In the genomic region with DNA sequence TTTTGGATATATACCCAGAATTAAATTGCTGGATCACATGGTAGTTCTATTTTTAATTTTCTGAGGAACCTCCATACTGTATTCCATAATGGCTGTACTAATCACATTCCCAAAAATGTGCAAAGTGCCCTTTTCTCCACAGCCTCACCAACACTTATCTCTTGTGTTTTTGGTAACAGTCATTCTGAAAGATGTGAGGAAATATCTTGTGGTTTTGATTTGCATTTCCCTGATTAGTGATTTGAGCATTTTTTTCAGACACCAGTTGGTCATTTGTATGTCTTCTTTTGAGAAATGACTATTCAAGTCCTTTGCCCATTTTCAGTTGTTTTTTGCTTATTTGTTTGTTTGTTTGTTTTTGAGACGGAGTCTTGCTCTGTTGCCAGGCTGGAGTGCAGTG, we compare ENCODE assay signal across 7 cellular contexts.
DNase-seq lines count a peak whose midpoint lies in the region; ATAC-seq, FAIRE-seq and TF ChIP-seq lines count a peak whose summit lies in the region.
"Not testable (repeated sequence)": the region's sequence is repeated elsewhere in the genome, so short reads cannot be mapped to it uniquely, and the experiment has no call there.

No MANE protein-coding gene starts in this region.

- peaks cover 5 to 23% (median 15%) of the 10 kb centered on the region in 11 experiments; a peak in 20 of 22 replicates for H3K9me3 ChIP-seq in BLaER1 treated with 17β-estradiol and CSF1 and Interleukin-3, amounts not matched to agents 10 nM and 100 nM (replicated peaks in 1 of 11)
- not testable (repeated sequence) for H3K9me3 ChIP-seq in OCI-LY3 (ENCODE audit: insufficient read depth, low read length); GM12878 (replicated peaks; ENCODE audit: control insufficient read depth, insufficient read depth, low read length)

- H3K27me3 ChIP-seq in BLaER1 treated with 17β-estradiol and CSF1 and Interleukin-3, amounts not matched to agents 10 nM and 100 nM; KMS-11 (ENCODE audit: insufficient read depth, low read depth); GM12878 (replicated peaks in 1 of 2; ENCODE audit: control insufficient read depth in 2 of 2, insufficient read depth in 2 of 2, low read length in 1 of 2): not testable (repeated sequence)
- peaks cover 65% of the 10 kb centered on the region for H3K27me3 ChIP-seq in OCI-LY3 (ENCODE audit: low read depth, low read length)

- peaks cover 23 to 33% of the 10 kb centered on the region in 2 donors for H3K36me3 Mint-ChIP-seq in activated naive CD4-positive, alpha-beta T cell treated with anti-CD3 and anti-CD28 coated beads, Interleukin-2, amount 50 U/mL, for 72 hours

- not testable (repeated sequence) for TF ChIP-seq CTCF in KMS-11 (conservative IDR thresholded peaks at IDR 0.05; ENCODE audit: low read depth, low read length); OCI-LY3 (IDR thresholded peaks at IDR 0.05; ENCODE audit: low read depth, low read length); GM12878 (IDR thresholded peaks at IDR 0.05 in 2 of 3, conservative IDR thresholded peaks at IDR 0.05 in 1 of 3; ENCODE audit: control insufficient read depth in 2 of 3, extremely low read depth in 1 of 3, insufficient read depth in 1 of 3, low read depth in 3 of 3, low read length in 3 of 3)

- H4K20me1 ChIP-seq in BLaER1 treated with 17β-estradiol and CSF1 and Interleukin-3, amounts not matched to agents 10 nM and 100 nM; KMS-11 (ENCODE audit: insufficient read depth); OCI-LY3 (ENCODE audit: insufficient read depth, low read length); GM12878 (ENCODE audit: control insufficient read depth, insufficient read depth): not testable (repeated sequence)

- not testable (repeated sequence) for TF ChIP-seq EP300 in GM12878 (IDR thresholded peaks at IDR 0.05; ENCODE audit: borderline replicate concordance in 1 of 2, control insufficient read depth in 1 of 2, low read depth in 2 of 2, low read length in 2 of 2)

- not testable (repeated sequence) for TF ChIP-seq RAD21 in GM12878 (IDR thresholded peaks at IDR 0.05; ENCODE audit: insufficient read depth, low read depth, low read length)

- POLR2A ChIA-PET in GM12878 (lab: Charles Lee) = not testable (repeated sequence)

- intact Hi-C loops in GM12878 (cut with micrococcal nuclease; ENCODE audit: unreplicated experiment) = not testable (repeated sequence)

- WGBS in GM12878 (ENCODE audit: insufficient coverage, insufficient replicate concordance, low lambda C conversion rate, missing lambda C conversion rate) = 6% methylated on average over 1 of the region's 1 CpG

- RAD21 ChIA-PET in GM12878 (lab: Charles Lee; ENCODE audit: unreplicated experiment) = not testable (repeated sequence)

- ATAC-seq in GM21723 (IDR thresholded peaks at IDR 0.05; ENCODE audit: unreplicated experiment) = peak; percentile 48
- ATAC-seq in activated naive CD4-positive, alpha-beta T cell treated with anti-CD3 and anti-CD28 coated beads, Interleukin-2, amount 50 U/mL, for 72 hours = peak; percentile 66
- ATAC-seq in GM12878 = peak; percentile 30; the same call in 2 of the 3 replicates

- in situ Hi-C loops in GM12878 (cut with MboI) = not testable (repeated sequence)

- H3K79me2 ChIP-seq in KMS-11 (ENCODE audit: insufficient read depth, low read depth); OCI-LY3 (ENCODE audit: low read length); GM12878 (ENCODE audit: control insufficient read depth, insufficient read depth, low read length): not testable (repeated sequence)

- FAIRE-seq in GM19239 (lab: Jason Lieb, UNC) = peak; percentile 31
- FAIRE-seq in GM12878 (lab: Jason Lieb, UNC) = not testable (repeated sequence)

- CTCF ChIA-PET in GM12878 (lab: Yijun Ruan, JAX) = not testable (repeated sequence)

- not testable (repeated sequence) for H3K27ac ChIP-seq in BLaER1 treated with 17β-estradiol and CSF1 and Interleukin-3, amounts not matched to agents 10 nM and 100 nM; OCI-LY3 (ENCODE audit: low read length); GM12878 (ENCODE audit: control insufficient read depth, insufficient read depth)
- H3K27ac ChIP-seq in KMS-11 = peak overlapping the region; percentile 32; the same call in 1 of the 2 replicates

- not testable (repeated sequence) for H3K36me3 ChIP-seq in BLaER1 treated with 17β-estradiol and CSF1 and Interleukin-3, amounts not matched to agents 10 nM and 100 nM; KMS-11 (ENCODE audit: insufficient read depth); OCI-LY3 (replicated peaks; ENCODE audit: low read depth, low read length); GM12878 (ENCODE audit: control insufficient read depth in 2 of 2, insufficient read depth in 2 of 2, low read length in 1 of 2)

- not testable (repeated sequence) for BruUV-seq in GM12878 (replicated peaks; lab: Mats Ljungman, UMichigan)

- H3K9me3 Mint-ChIP-seq in activated naive CD4-positive, alpha-beta T cell treated with anti-CD3 and anti-CD28 coated beads, Interleukin-2, amount 50 U/mL, for 72 hours = peaks cover 18 to 28% of the 10 kb centered on the region in 2 donors

- SMC1A ChIA-PET in GM12878 (lab: Charles Lee; ENCODE audit: uncharacterized antibody, unreplicated experiment) = not testable (repeated sequence)

- not testable (repeated sequence) for H3K27ac Mint-ChIP-seq in activated naive CD4-positive, alpha-beta T cell treated with anti-CD3 and anti-CD28 coated beads, Interleukin-2, amount 50 U/mL, for 72 hours

- H2AFZ ChIP-seq in KMS-11 (ENCODE audit: low read depth); OCI-LY3 (ENCODE audit: low read depth, low read length); GM12878 (ENCODE audit: control insufficient read depth, low read depth, low read length): not testable (repeated sequence)

- not testable (repeated sequence) for H3K4me3 ChIP-seq in BLaER1 treated with 17β-estradiol and CSF1 and Interleukin-3, amounts not matched to agents 10 nM and 100 nM; KMS-11 (IDR thresholded peaks at IDR 0.05; ENCODE audit: insufficient read depth, low read depth, low read length); OCI-LY3 (ENCODE audit: low read length); GM12878

- H3K4me2 ChIP-seq in BLaER1 treated with 17β-estradiol and CSF1 and Interleukin-3, amounts not matched to agents 10 nM and 100 nM = peak overlapping the region in 7 of 11 experiments; percentile 1 to 54 (median 14); a peak in 4 of 22 replicates
- H3K4me2 ChIP-seq in KMS-11 (peak overlapping the region; percentile 63), OCI-LY3 (ENCODE audit: low read length) (peak overlapping the region; percentile 27)
- H3K4me2 ChIP-seq in GM12878 (ENCODE audit: control insufficient read depth, insufficient read depth) = not testable (repeated sequence)

- DNase-seq in GM19239 (ENCODE audit: insufficient read length, low spot score); activated naive CD4-positive, alpha-beta T cell treated with anti-CD3 and anti-CD28 coated beads, Interleukin-2, amount 50 U/mL, for 72 hours (ENCODE audit: low spot score in 2 of 2): not testable (repeated sequence)
- peak; percentile 8 for DNase-seq in GM12878 (ENCODE audit: low read depth, low spot score)

- peaks cover 0 to 11% (median 3%) of the 10 kb centered on the region in 10 experiments; a peak in 10 of 20 replicates for H3K4me1 ChIP-seq in BLaER1 treated with 17β-estradiol and CSF1 and Interleukin-3, amounts not matched to agents 10 nM and 100 nM
- H3K4me1 ChIP-seq in KMS-11 (ENCODE audit: low read depth, poor library complexity, severe bottlenecking) (peaks cover 68% of the 10 kb centered on the region), OCI-LY3 (ENCODE audit: low read length) (peaks cover 30% of the 10 kb centered on the region)
- not testable (repeated sequence) for H3K4me1 ChIP-seq in GM12878 (ENCODE audit: control insufficient read depth, insufficient read depth, low read length)

- H3K9ac ChIP-seq in BLaER1 treated with 17β-estradiol and CSF1 and Interleukin-3, amounts not matched to agents 10 nM and 100 nM; KMS-11; OCI-LY3 (ENCODE audit: low read length); GM12878 (ENCODE audit: control insufficient read depth, insufficient read depth, low read length): not testable (repeated sequence)

- not testable (repeated sequence) for TF ChIP-seq POLR2A in GM12878 (IDR thresholded peaks at IDR 0.05; ENCODE audit: low read depth, low read length)

TF ChIP-seq in GM12878, 131 proteins besides CTCF, POLR2A, EP300 and RAD21:
- TF ChIP-seq IKZF2 (IDR thresholded peaks at IDR 0.05) (peak in 1 of 2 experiments; percentile 15; a peak in 1 of 4 replicates), CBFB (IDR thresholded peaks at IDR 0.05; ENCODE audit: low read depth) (0 out of 2 replicates have a peak, but pooled peaks have one; percentile 27), ETV6 (conservative IDR thresholded peaks at IDR 0.05 in 1 of 2, IDR thresholded peaks at IDR 0.05 in 1 of 2; ENCODE audit: borderline replicate concordance in 1 of 2, low read depth in 1 of 2) (peak in 1 of 2 experiments; percentile 87; a peak in 2 of 4 replicates), JUNB (IDR thresholded peaks at IDR 0.05) (peak; percentile 79), IKZF1 (conservative IDR thresholded peaks at IDR 0.05) (0 out of 2 replicates have a peak, but pooled peaks have one; percentile 13), RUNX3 (IDR thresholded peaks at IDR 0.05; ENCODE audit: low read length) (peak; percentile 78), POU2F2 (IDR thresholded peaks at IDR 0.05; ENCODE audit: borderline replicate concordance, low read depth, low read length) (peak; percentile 28; the same call in 1 of the 3 replicates)
TF ChIP-seq in GM12878: peak in this region for 7; not testable (repeated sequence) for 124.
